In the genomic region with DNA sequence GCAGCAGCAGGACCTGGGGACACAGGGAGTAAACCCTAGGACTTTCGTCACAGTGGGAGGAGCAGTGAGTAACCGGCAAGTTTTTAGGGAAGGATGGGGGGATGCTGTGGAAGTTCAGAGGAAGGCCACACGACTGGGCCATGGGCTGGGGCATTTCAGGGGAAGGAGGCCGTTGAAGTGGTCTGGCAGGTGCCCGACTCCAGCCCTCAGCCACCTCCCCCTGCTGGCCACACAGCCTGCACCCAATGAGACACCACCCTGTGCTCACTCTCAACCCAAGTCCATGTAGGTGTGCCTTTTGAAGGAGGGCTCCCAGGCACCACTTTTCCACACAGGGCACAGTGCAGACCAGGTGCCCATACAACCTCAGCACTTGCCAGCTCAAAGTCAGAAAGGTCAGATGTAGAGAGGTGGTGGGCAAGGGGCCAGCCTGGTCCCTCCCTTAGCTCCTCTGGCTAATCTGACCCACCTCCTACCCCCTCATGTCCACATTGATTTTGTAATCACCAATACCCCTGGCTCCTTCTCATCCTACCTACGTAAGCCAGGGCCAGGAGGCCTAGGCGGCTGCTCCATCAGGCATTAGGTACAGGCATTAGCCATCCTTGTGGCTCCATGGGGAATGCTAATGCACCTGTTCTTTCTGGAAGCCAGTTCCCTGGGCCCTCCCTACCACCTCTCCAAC, we compare ENCODE assay signal across 14 cellular contexts.
DNase-seq lines count a peak whose midpoint lies in the region; ATAC-seq and TF ChIP-seq lines count a peak whose summit lies in the region.
"Had no signal": no experiment of that assay in that cellular context is flagged by ENCODE, and none has a peak within 500 bp of the region (broad histone marks: within the 10 kb centered on the region; RNA-seq: fewer than 3 reads in every experiment).

No MANE protein-coding gene starts in this region.

- no peak for TF ChIP-seq POLR2A in prostate gland (IDR thresholded peaks at IDR 0.05)

- H2AK5ac ChIP-seq in neuronal stem cell (ENCODE audit: low read depth, low read length), result no peak overlapping the region

- no peak overlapping the region for H2BK12ac ChIP-seq in neuronal stem cell (ENCODE audit: low read length)

- H3K4me3 ChIP-seq in H7 (ENCODE audit: insufficient read depth, low read depth, low read length) (no peak overlapping the region), neuronal stem cell (ENCODE audit: low read length in 2 of 2) (no peak overlapping the region), prostate gland (no peak overlapping the region)
- H3K4me3 ChIP-seq: K562 had no signal

- no CpG with 5 or more reads among the region's 7 CpGs for WGBS in neuronal stem cell (ENCODE audit: extremely low coverage in 2 of 2, insufficient read length in 2 of 2, insufficient replicate concordance in 1 of 2), 2 donors
- 83% methylated on average over 7 of the region's 7 CpGs for WGBS in prostate gland

- CTCF ChIA-PET in WTC11 (lab: Charles Lee), result no interaction called here

- POLR2A ChIA-PET in WTC11 (lab: Charles Lee), result no interaction called here

- H3K9me3 Mint-ChIP-seq in WTC11, result no peaks in the 10 kb centered on the region
- H3K9me3 Mint-ChIP-seq: CD4-positive, alpha-beta T cell had no signal

- no peak overlapping the region for H3K9ac ChIP-seq in neuronal stem cell (ENCODE audit: low read depth, low read length, poor library complexity)

- H3K79me1 ChIP-seq in neuronal stem cell (ENCODE audit: low read depth, low read length), result no peaks in the 10 kb centered on the region

- H3K9me3 ChIP-seq in neuronal stem cell (replicated peaks in 1 of 2; ENCODE audit: control insufficient read depth in 2 of 2, insufficient read depth in 1 of 2, low read depth in 1 of 2, low read length in 2 of 2), result peaks cover 0 to 1% of the 10 kb centered on the region in 2 donors
- no peaks in the 10 kb centered on the region for H3K9me3 ChIP-seq in prostate gland

- peak; percentile 50 for DNase-seq in H7
- no peak for DNase-seq in WTC11 (ENCODE audit: low spot score)
- DNase-seq in neuronal stem cell (ENCODE audit: low spot score), result no peak
- DNase-seq in GOT3 (lab: John Stamatoyannopoulos, UW), result no peak
- no peak for DNase-seq in COLO668 (lab: John Stamatoyannopoulos, UW; ENCODE audit: unreplicated experiment)
- no peak for DNase-seq in prostate gland (ENCODE audit: low spot score)
- DNase-seq: CD4-positive, alpha-beta T cell; DMS79 treated with DMSO at 0.1 percent for 48 hours; EL; HCEC 1CT had no signal

- no peak overlapping the region for H3K4me2 ChIP-seq in neuronal stem cell (ENCODE audit: insufficient read depth, low read length, poor library complexity, severe bottlenecking)

- no peaks in the 10 kb centered on the region for H3K4me1 ChIP-seq in neuronal stem cell (ENCODE audit: control insufficient read depth in 2 of 2, insufficient read depth in 1 of 2, low read depth in 1 of 2, low read length in 2 of 2)
- H3K4me1 ChIP-seq in prostate gland (replicated peaks), result no peaks in the 10 kb centered on the region

- no peaks in the 10 kb centered on the region for H3K4me1 Mint-ChIP-seq in WTC11
- H3K4me1 Mint-ChIP-seq: B cell had no signal

- H3K27me3 ChIP-seq in H7 (ENCODE audit: control insufficient read depth, insufficient read depth, low read length), result no peaks in the 10 kb centered on the region
- H3K27me3 ChIP-seq in neuronal stem cell (ENCODE audit: control insufficient read depth in 3 of 3, insufficient read depth in 3 of 3, low read depth in 1 of 3, low read length in 3 of 3), result peaks cover 0 to 3% (median 0%) of the 10 kb centered on the region in 3 experiments
- H3K27me3 ChIP-seq in prostate gland (replicated peaks; ENCODE audit: insufficient read depth), result no peaks in the 10 kb centered on the region

- 0 out of 2 replicates have a peak, but pooled peaks have one; percentile 34 for ATAC-seq in WTC11
- ATAC-seq: K562 had no signal

- no peak overlapping the region for H2BK120ac ChIP-seq in neuronal stem cell (ENCODE audit: low read depth, low read length)

- H3K27ac ChIP-seq in neuronal stem cell (replicated peaks; ENCODE audit: low read length) (no peak overlapping the region), prostate gland (no peak overlapping the region)
- H3K27ac ChIP-seq: HL-60 had no signal

- H2BK5ac ChIP-seq in neuronal stem cell (ENCODE audit: low read length), result no peak overlapping the region

- intact Hi-C loops in prostate gland (cut with DNase I), result no loop called here

- no peak overlapping the region for H2BK15ac ChIP-seq in neuronal stem cell (ENCODE audit: low read length)

- no peak overlapping the region for H4K91ac ChIP-seq in neuronal stem cell (ENCODE audit: low read depth, low read length, poor library complexity)

- peak overlapping the region; percentile 10 for H3K23ac ChIP-seq in neuronal stem cell (ENCODE audit: low read depth, low read length, poor library complexity)

- H4K8ac ChIP-seq in neuronal stem cell (ENCODE audit: low read depth, low read length), result no peak overlapping the region

- no peak overlapping the region for H3K27ac Mint-ChIP-seq in WTC11
- H3K27ac Mint-ChIP-seq: B cell; CD4-positive, alpha-beta T cell had no signal

- no peaks in the 10 kb centered on the region for H3K36me3 Mint-ChIP-seq in WTC11

- peak; percentile 27; the same call in 2 of the 3 replicates for TF ChIP-seq CTCF in GM12872 (IDR thresholded peaks at IDR 0.05; ENCODE audit: insufficient read depth, low read depth, low read length)
- no peak for TF ChIP-seq CTCF in WTC11 (IDR thresholded peaks at IDR 0.05)
- TF ChIP-seq CTCF in prostate gland (IDR thresholded peaks at IDR 0.05), result no peak

- H3K36me3 ChIP-seq in H7 (replicated peaks; ENCODE audit: control insufficient read depth, insufficient read depth, low read length), result no peaks in the 10 kb centered on the region
- H3K36me3 ChIP-seq in neuronal stem cell (replicated peaks in 1 of 2; ENCODE audit: control insufficient read depth in 2 of 2, insufficient read depth in 2 of 2, low read length in 2 of 2), result no peaks in the 10 kb centered on the region
- no peaks in the 10 kb centered on the region for H3K36me3 ChIP-seq in prostate gland

- no peak overlapping the region for H3K18ac ChIP-seq in neuronal stem cell (ENCODE audit: low read length)

- H3K4ac ChIP-seq in neuronal stem cell (ENCODE audit: low read length), result no peak overlapping the region

- H2AFZ ChIP-seq in neuronal stem cell (ENCODE audit: low read length), result no peak overlapping the region

- H3K14ac ChIP-seq in neuronal stem cell (ENCODE audit: low read length), result peak overlapping the region; percentile 3

- H3K27me3 Mint-ChIP-seq in WTC11 (ENCODE audit: low read depth), result no peaks in the 10 kb centered on the region; the same call in 1 of the 2 replicates
- H3K27me3 Mint-ChIP-seq: B cell; CD4-positive, alpha-beta T cell had no signal

- no peak overlapping the region for H3K4me3 Mint-ChIP-seq in WTC11
- H3K4me3 Mint-ChIP-seq: B cell; CD4-positive, alpha-beta T cell had no signal

TF ChIP-seq in WTC11, 78 proteins besides CTCF, POLR2A, EP300 and RAD21 (continues in another document):
- TF ChIP-seq ZNF263 (CRISPR knock-in tag; IDR thresholded peaks at IDR 0.05; ENCODE audit: low read depth) (no peak), FOXK1 (CRISPR knock-in tag; IDR thresholded peaks at IDR 0.05) (no peak), MYBL2 (CRISPR knock-in tag; IDR thresholded peaks at IDR 0.05) (no peak), ZMAT4 (CRISPR knock-in tag; IDR thresholded peaks at IDR 0.05) (no peak), FOXP4 (CRISPR knock-in tag; IDR thresholded peaks at IDR 0.05) (no peak), NR3C1 (CRISPR knock-in tag; conservative IDR thresholded peaks at IDR 0.05; ENCODE audit: low read depth) (no peak), NFE2L1 (CRISPR knock-in tag; IDR thresholded peaks at IDR 0.05) (no peak)
- TF ChIP-seq, protein P1, sequence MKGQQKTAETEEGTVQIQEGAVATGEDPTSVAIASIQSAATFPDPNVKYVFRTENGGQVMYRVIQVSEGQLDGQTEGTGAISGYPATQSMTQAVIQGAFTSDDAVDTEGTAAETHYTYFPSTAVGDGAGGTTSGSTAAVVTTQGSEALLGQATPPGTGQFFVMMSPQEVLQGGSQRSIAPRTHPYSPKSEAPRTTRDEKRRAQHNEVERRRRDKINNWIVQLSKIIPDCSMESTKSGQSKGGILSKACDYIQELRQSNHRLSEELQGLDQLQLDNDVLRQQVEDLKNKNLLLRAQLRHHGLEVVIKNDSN (CRISPR knock-in tag; IDR thresholded peaks at IDR 0.05), result no peak
- TF ChIP-seq, protein P2, sequence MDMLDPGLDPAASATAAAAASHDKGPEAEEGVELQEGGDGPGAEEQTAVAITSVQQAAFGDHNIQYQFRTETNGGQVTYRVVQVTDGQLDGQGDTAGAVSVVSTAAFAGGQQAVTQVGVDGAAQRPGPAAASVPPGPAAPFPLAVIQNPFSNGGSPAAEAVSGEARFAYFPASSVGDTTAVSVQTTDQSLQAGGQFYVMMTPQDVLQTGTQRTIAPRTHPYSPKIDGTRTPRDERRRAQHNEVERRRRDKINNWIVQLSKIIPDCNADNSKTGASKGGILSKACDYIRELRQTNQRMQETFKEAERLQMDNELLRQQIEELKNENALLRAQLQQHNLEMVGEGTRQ (CRISPR knock-in tag; IDR thresholded peaks at IDR 0.05), result no peak
